In genomic region chr14:24095196-24096068, GRCh38 we compare ENCODE assay signal across 8 cellular contexts. TPM values are rescaled to one million over a fixed set of nuclear protein-coding genes. Genes with fewer than 3 reads are reported as not detected.
A peak's percentile ranks its signal among the peaks of the same experiment; 100 is the strongest.
DNase-seq lines count a peak whose midpoint lies in the region; ATAC-seq and TF ChIP-seq lines count a peak whose summit lies in the region.

No MANE protein-coding gene starts in this region.

- TF ChIP-seq POLR2A in suprapubic skin (IDR thresholded peaks at IDR 0.05), result no peak

- WGBS in suprapubic skin, result 46% methylated on average over 12 of the region's 13 CpGs

- peaks cover 3% of the 10 kb centered on the region; the same call in 2 of the 3 replicates for H3K9me3 Mint-ChIP-seq in GM23338

- no peak overlapping the region for H2AFZ ChIP-seq in GM23338

- H3K27ac Mint-ChIP-seq in GM23338, result peak overlapping the region; percentile 96

- in situ Hi-C loops in GM13976 (cut with MboI; ENCODE audit: low sequenced_read_pairs, unreplicated experiment), result no loop called here

- H3K9me3 ChIP-seq in WERI-Rb-1 (ENCODE audit: severe bottlenecking), result no peaks in the 10 kb centered on the region
- H3K9me3 ChIP-seq in endocrine pancreas (ENCODE audit: control insufficient read depth, low read length), result no peaks in the 10 kb centered on the region
- H3K9me3 ChIP-seq in mucosa of stomach (ENCODE audit: control insufficient read depth, low read length), result no peaks in the 10 kb centered on the region
- H3K9me3 ChIP-seq in suprapubic skin, result no peaks in the 10 kb centered on the region

- H3K9ac ChIP-seq in endocrine pancreas (ENCODE audit: control insufficient read depth, insufficient read depth, low read length) (peak overlapping the region; percentile 85), mucosa of stomach (ENCODE audit: low read length) (peak overlapping the region; percentile 92)

- peak; percentile 46 for ATAC-seq in GM23338

- H3K4me3 Mint-ChIP-seq in GM23338, result peak overlapping the region; percentile 100

- H3K36me3 Mint-ChIP-seq in GM23338 (ENCODE audit: low read depth), result peaks cover 63% of the 10 kb centered on the region

- H3K4me3 ChIP-seq in GM23338 (peak overlapping the region; percentile 100), WERI-Rb-1 (ENCODE audit: low read depth, low read length) (peak overlapping the region; percentile 66), endocrine pancreas (ENCODE audit: control insufficient read depth, insufficient read depth, low read length) (peak overlapping the region; percentile 14), mucosa of stomach (ENCODE audit: low read length) (peak overlapping the region; percentile 51), suprapubic skin (peak overlapping the region; percentile 97)

- H3K36me3 ChIP-seq in GM23338 (ENCODE audit: insufficient read depth) (peaks cover 4% of the 10 kb centered on the region), WERI-Rb-1 (no peaks in the 10 kb centered on the region), endocrine pancreas (ENCODE audit: control insufficient read depth, insufficient read depth, low read length) (no peaks in the 10 kb centered on the region), mucosa of stomach (ENCODE audit: control insufficient read depth, insufficient read depth, low read length) (peaks cover 9% of the 10 kb centered on the region), suprapubic skin (peaks cover 22% of the 10 kb centered on the region)

- peaks cover 29% of the 10 kb centered on the region for H3K4me1 Mint-ChIP-seq in GM23338

- H3F3A ChIP-seq in GM23338 (replicated peaks; ENCODE audit: low read depth), result peaks cover 15% of the 10 kb centered on the region

- DNase-seq in GM13976 (ENCODE audit: low spot score), result peak; percentile 95
- peak; percentile 80 for DNase-seq in GM23338 (ENCODE audit: low spot score)
- DNase-seq in Kasumi-1 (lab: John Stamatoyannopoulos, UW), result peak; percentile 79 to 86
- DNase-seq in WERI-Rb-1, result peak; percentile 79
- peak in 1 of 2 donors; percentile 81 for DNase-seq in suprapubic skin (ENCODE audit: low spot score in 2 of 2)
- no peak for DNase-seq in NCI-H524 treated with DMSO at 0.1 percent for 48 hours (lab: John Stamatoyannopoulos, UW)

- H3K4me1 ChIP-seq in GM23338 (ENCODE audit: insufficient read depth), result peaks cover 18% of the 10 kb centered on the region
- H3K4me1 ChIP-seq in endocrine pancreas (ENCODE audit: control insufficient read depth, insufficient read depth, low read length), result no peaks in the 10 kb centered on the region
- peaks cover 33% of the 10 kb centered on the region for H3K4me1 ChIP-seq in mucosa of stomach (ENCODE audit: control insufficient read depth, insufficient read depth, low read length)
- peaks cover 35% of the 10 kb centered on the region for H3K4me1 ChIP-seq in suprapubic skin

- peak overlapping the region; percentile 100 for H3K4me2 ChIP-seq in GM23338

- peaks cover 8% of the 10 kb centered on the region for H3K9me2 ChIP-seq in GM23338 (ENCODE audit: insufficient read depth)

- peak overlapping the region; percentile 97 for H3K27ac ChIP-seq in GM23338 (ENCODE audit: low read depth)
- peak overlapping the region; percentile 83 for H3K27ac ChIP-seq in WERI-Rb-1
- peak overlapping the region; percentile 94 for H3K27ac ChIP-seq in suprapubic skin

- peaks cover 5% of the 10 kb centered on the region; the same call in 1 of the 2 replicates for H4K20me1 ChIP-seq in GM23338 (replicated peaks; ENCODE audit: insufficient read depth)

- TF ChIP-seq EP300 in suprapubic skin (IDR thresholded peaks at IDR 0.05), result no peak

- H3K79me2 ChIP-seq in GM23338 (replicated peaks; ENCODE audit: insufficient read depth), result peaks cover 22% of the 10 kb centered on the region

- TF ChIP-seq CTCF in GM13976 (IDR thresholded peaks at IDR 0.05; ENCODE audit: borderline replicate concordance, control extremely low read depth, extremely low read depth, insufficient read depth, missing control alignments) (no peak), GM23338 (conservative IDR thresholded peaks at IDR 0.05; ENCODE audit: low read depth in 2 of 2) (no peak), WERI-Rb-1 (IDR thresholded peaks at IDR 0.05; ENCODE audit: low read depth, low read length) (no peak), suprapubic skin (IDR thresholded peaks at IDR 0.05) (no peak)

- peaks cover 24% of the 10 kb centered on the region for H3K27me3 Mint-ChIP-seq in GM23338 (ENCODE audit: insufficient read depth, low read depth, poor library complexity)

- H3K27me3 ChIP-seq in GM23338 (ENCODE audit: insufficient read depth), result no peaks in the 10 kb centered on the region
- H3K27me3 ChIP-seq in WERI-Rb-1 (ENCODE audit: insufficient read depth, low read depth, severe bottlenecking), result no peaks in the 10 kb centered on the region
- H3K27me3 ChIP-seq in endocrine pancreas (ENCODE audit: control insufficient read depth, insufficient read depth, low read length), result no peaks in the 10 kb centered on the region
- no peaks in the 10 kb centered on the region for H3K27me3 ChIP-seq in mucosa of stomach (ENCODE audit: control insufficient read depth, insufficient read depth, low read length)
- H3K27me3 ChIP-seq in suprapubic skin, result no peaks in the 10 kb centered on the region

TF ChIP-seq in GM23338, 12 proteins besides CTCF, POLR2A, EP300 and RAD21:
- no peak for TF ChIP-seq NANOG (IDR thresholded peaks at IDR 0.05; ENCODE audit: borderline replicate concordance)
- no peak for TF ChIP-seq EZH2 (IDR thresholded peaks at IDR 0.05; ENCODE audit: low read depth, unreplicated experiment)
- TF ChIP-seq POLR2AphosphoS5 (IDR thresholded peaks at IDR 0.05; ENCODE audit: low read depth), result peak; percentile 90
- TF ChIP-seq STAT1 (IDR thresholded peaks at IDR 0.05; ENCODE audit: unreplicated experiment), result no peak
- TF ChIP-seq REST (IDR thresholded peaks at IDR 0.05; ENCODE audit: unreplicated experiment), result no peak
- no peak for TF ChIP-seq EZH2phosphoT487 (IDR thresholded peaks at IDR 0.05; ENCODE audit: unreplicated experiment)
- no peak for TF ChIP-seq ZNF114 (CRISPR knock-in tag; IDR thresholded peaks at IDR 0.05)
TF ChIP-seq in GM23338: peak in this region for 1.

RNA-seq across cellular contexts. Expression of gene PCK2, which starts 1.3 kb away (rescaled TPM):
- 103 and 112 TPM in 2 replicates for total RNA-seq in GM23338 (2014; rRNA removed; shearing (Covaris generic))
- polyA plus RNA-seq in GM23338 (2016; fragmentation: Nextera tagmentation; extraction: Ambion mirVana), result 53.5 and 57.9 TPM in 2 replicates
- total RNA-seq in suprapubic skin, result 10 to 100 TPM in 3 of 4 donors, 1 to 10 TPM in 1; 9.2 to 25.1 (median 14.4) TPM

RNA-seq across cellular contexts. Expression of gene DCAF11, which starts 19.1 kb away (rescaled TPM):
- total RNA-seq in GM23338 (2014; rRNA removed; shearing (Covaris generic)), result 78.7 and 93.2 TPM in 2 replicates
- polyA plus RNA-seq in GM23338 (2016; fragmentation: Nextera tagmentation; extraction: Ambion mirVana), result 18.6 and 19.0 TPM in 2 replicates
- 10 to 100 TPM; 64.2 to 71.7 (median 68.3) TPM for total RNA-seq in suprapubic skin

RNA-seq across cellular contexts. Expression of gene NRL, which starts 19.3 kb away (rescaled TPM):
- 2.2 and 5.2 TPM in 2 replicates for total RNA-seq in GM23338 (2014; rRNA removed; shearing (Covaris generic))
- 1.4 and 1.8 TPM in 2 replicates for polyA plus RNA-seq in GM23338 (2016; fragmentation: Nextera tagmentation; extraction: Ambion mirVana)
- 1 to 10 TPM; 2.2 to 2.9 (median 2.3) TPM for total RNA-seq in suprapubic skin

RNA-seq across cellular contexts. Expression of gene CPNE6, which starts 24.1 kb away (rescaled TPM):
- total RNA-seq in GM23338 (2014; rRNA removed; shearing (Covaris generic)), result not detected in 2 replicates
- 0.16 TPM in 1 of 2 replicates, not detected in the other for polyA plus RNA-seq in GM23338 (2016; fragmentation: Nextera tagmentation; extraction: Ambion mirVana)
- not detected for total RNA-seq in suprapubic skin

RNA-seq across cellular contexts. Expression of gene FITM1, which starts 35.0 kb away (rescaled TPM):
- not detected in 2 replicates for total RNA-seq in GM23338 (2014; rRNA removed; shearing (Covaris generic))
- 0.53 and 0.57 TPM in 2 replicates for polyA plus RNA-seq in GM23338 (2016; fragmentation: Nextera tagmentation; extraction: Ambion mirVana)
- 1 to 10 TPM in 3 of 4 donors, not detected in 1; 1.7 to 3.4 (median 2.3) TPM for total RNA-seq in suprapubic skin

Comparison
In these comparisons a context has a peak if more than half of its experiments do, and no peak if none do; other contexts are left out.
1. H3K4me3 ChIP-seq: peak in every context shown above with its lines; median percentile 100 in GM23338; 97 in suprapubic skin; 66 in WERI-Rb-1; 51 in mucosa of stomach; 14 in endocrine pancreas.